ENCODE assay signal across 16 cellular contexts in genomic region chr13:102945324-102945815, GRCh38.
DNase-seq lines count a peak whose midpoint lies in the region; ATAC-seq and TF ChIP-seq lines count a peak whose summit lies in the region.
"Had no signal": no experiment of that assay in that cellular context is flagged by ENCODE, and none has a peak within 500 bp of the region (broad histone marks: within the 10 kb centered on the region; RNA-seq: fewer than 3 reads in every experiment).

No MANE protein-coding gene starts in this region.

- DNase-seq in LNCaP clone FGC (ENCODE audit: low read depth) (peak; percentile 59), NCI-H146 treated with DMSO at 0.1 percent for 48 hours (lab: John Stamatoyannopoulos, UW; ENCODE audit: unreplicated experiment) (peak; percentile 21), NCI-H774 (lab: John Stamatoyannopoulos, UW) (peak; percentile 55), mucosa of descending colon (no peak), PC-9 (no peak)
- DNase-seq in CD8-positive, alpha-beta memory T cell: no peak
- DNase-seq: ACHN; Calu3; CD4-positive, CD25-positive, alpha-beta regulatory T cell; GF-D8; NCI-H187 treated with DMSO at 0.1 percent for 48 hours; NCI-H510A; SHP77 treated with DMSO at 0.1 percent for 48 hours; T-helper 2 cell had no signal

- no peak for TF ChIP-seq CTCF in LNCaP clone FGC (IDR thresholded peaks at IDR 0.05; ENCODE audit: control insufficient read depth, extremely low read depth, insufficient read depth)
- no peak for TF ChIP-seq CTCF in mucosa of descending colon (IDR thresholded peaks at IDR 0.05)
- no peak for TF ChIP-seq CTCF in PC-9 (conservative IDR thresholded peaks at IDR 0.05)

- H3K4me2 ChIP-seq in PC-9: no peak overlapping the region

- H3F3A ChIP-seq in PC-9 (ENCODE audit: insufficient read depth, low read depth): no peaks in the 10 kb centered on the region

- no peak overlapping the region for H3K4me3 ChIP-seq in LNCaP clone FGC (ENCODE audit: low read depth, low read length)
- H3K4me3 ChIP-seq in mucosa of descending colon: no peak overlapping the region
- H3K4me3 ChIP-seq in PC-9: no peak overlapping the region
- H3K4me3 ChIP-seq in CD8-positive, alpha-beta memory T cell (ENCODE audit: low read length): no peak overlapping the region
- H3K4me3 ChIP-seq: K562 had no signal

- peak; percentile 61 for ATAC-seq in mucosa of descending colon
- ATAC-seq in GM18511 (IDR thresholded peaks at IDR 0.05; ENCODE audit: unreplicated experiment): no peak
- ATAC-seq: K562 had no signal

- H3K27ac ChIP-seq in PC-9: no peak overlapping the region
- H3K27ac ChIP-seq in CD8-positive, alpha-beta memory T cell (ENCODE audit: low read depth, low read length): no peak overlapping the region

- peaks cover 2% of the 10 kb centered on the region for H3K4me1 ChIP-seq in mucosa of descending colon (ENCODE audit: low read depth)
- no peaks in the 10 kb centered on the region for H3K4me1 ChIP-seq in PC-9 (replicated peaks; ENCODE audit: insufficient read depth)
- H3K4me1 ChIP-seq in CD8-positive, alpha-beta memory T cell (ENCODE audit: insufficient read depth, low read length): no peaks in the 10 kb centered on the region

- H3K9me3 Mint-ChIP-seq in CD8-positive, alpha-beta memory T cell: peaks cover 2 to 9% (median 5%) of the 10 kb centered on the region in 5 donors

- POLR2A ChIA-PET in PC-9 (lab: Charles Lee; ENCODE audit: unreplicated experiment): no interaction called here
- POLR2A ChIA-PET in CD8-positive, alpha-beta memory T cell (lab: Charles Lee): no interaction called here

- no peak overlapping the region for H3K27ac Mint-ChIP-seq in CD8-positive, alpha-beta memory T cell
- H3K27ac Mint-ChIP-seq: CD4-positive, CD25-positive, alpha-beta regulatory T cell had no signal

- H3K27me3 ChIP-seq in PC-9 (ENCODE audit: insufficient read depth, low read depth): no peaks in the 10 kb centered on the region
- H3K27me3 ChIP-seq in CD8-positive, alpha-beta memory T cell (ENCODE audit: insufficient read depth, low read length, poor library complexity, severe bottlenecking): no peaks in the 10 kb centered on the region

- no peaks in the 10 kb centered on the region for H3K36me3 ChIP-seq in mucosa of descending colon (ENCODE audit: low read depth)
- no peaks in the 10 kb centered on the region for H3K36me3 ChIP-seq in PC-9 (ENCODE audit: low read depth)
- no peaks in the 10 kb centered on the region for H3K36me3 ChIP-seq in CD8-positive, alpha-beta memory T cell (ENCODE audit: insufficient read depth, low read length)

- no peaks in the 10 kb centered on the region; the same call in 1 of the 2 replicates for H3K9me2 ChIP-seq in PC-9 (ENCODE audit: insufficient read depth)

- H3K79me2 ChIP-seq in PC-9 (ENCODE audit: low read depth): no peaks in the 10 kb centered on the region

- peaks cover 8 to 21% of the 10 kb centered on the region in 2 donors for H3K27me3 Mint-ChIP-seq in CD8-positive, alpha-beta memory T cell

- H3K4me3 Mint-ChIP-seq in CD8-positive, alpha-beta memory T cell: no peak overlapping the region
- H3K4me3 Mint-ChIP-seq: CD4-positive, CD25-positive, alpha-beta regulatory T cell had no signal

- no peaks in the 10 kb centered on the region for H3K36me3 Mint-ChIP-seq in CD8-positive, alpha-beta memory T cell
- H3K36me3 Mint-ChIP-seq: CD4-positive, CD25-positive, alpha-beta regulatory T cell had no signal

- no peak overlapping the region for H2AFZ ChIP-seq in PC-9

- intact Hi-C loops in mucosa of descending colon (cut with DNase I, micrococcal nuclease): no loop called here
- intact Hi-C loops in PC-9 (cut with micrococcal nuclease; ENCODE audit: unreplicated experiment): no loop called here

- H4K20me1 ChIP-seq in PC-9 (ENCODE audit: insufficient read depth): no peaks in the 10 kb centered on the region

- H3K9me3 ChIP-seq in mucosa of descending colon: peaks cover 2% of the 10 kb centered on the region
- H3K9me3 ChIP-seq in PC-9 (ENCODE audit: insufficient read depth, low read depth): no peaks in the 10 kb centered on the region
- H3K9me3 ChIP-seq in CD8-positive, alpha-beta memory T cell (ENCODE audit: low read length): no peaks in the 10 kb centered on the region

- CTCF ChIA-PET in PC-9 (lab: Charles Lee): no interaction called here
- CTCF ChIA-PET in CD8-positive, alpha-beta memory T cell (lab: Charles Lee): no interaction called here

- H3K4me1 Mint-ChIP-seq in CD8-positive, alpha-beta memory T cell: no peaks in the 10 kb centered on the region
- H3K4me1 Mint-ChIP-seq: CD4-positive, CD25-positive, alpha-beta regulatory T cell had no signal

- BruUV-seq in PC-9 (replicated peaks; lab: Mats Ljungman, UMichigan): no TSS peak

Comparison
In these comparisons a context has a peak if more than half of its experiments do, and no peak if none do; other contexts are left out.
1. DNase-seq: peak in LNCaP clone FGC (single experiment), NCI-H146 treated with DMSO at 0.1 percent for 48 hours (single experiment) and NCI-H774 (single experiment); none in mucosa of descending colon (0 of 3), PC-9 (0 of 2) and CD8-positive, alpha-beta memory T cell (0 of 5).